1 cellular context compared by ENCODE assay signal in the genomic region with DNA sequence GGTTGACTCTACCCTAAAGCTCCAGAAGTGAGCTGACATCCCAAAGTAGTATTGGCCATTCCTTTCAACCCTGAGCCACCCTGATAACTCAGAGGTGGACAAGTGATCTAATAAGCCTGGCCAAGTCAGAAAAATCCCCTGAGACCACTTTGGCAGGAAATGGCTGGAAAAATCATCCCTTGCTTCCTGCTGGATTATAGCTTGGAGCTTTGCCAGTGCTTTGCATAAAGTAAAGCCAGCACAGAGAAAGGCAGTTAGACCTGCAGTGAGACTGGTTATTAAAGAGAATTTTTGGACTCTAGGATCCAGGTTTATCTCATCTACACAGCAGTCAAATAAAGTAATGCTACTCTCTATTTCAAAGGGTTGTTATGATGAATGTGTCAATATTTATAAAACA.
TF ChIP-seq lines count a peak whose summit lies in the region.

No MANE protein-coding gene starts in this region.

TF ChIP-seq in IMR-90, 13 proteins besides CTCF, POLR2A, EP300 and RAD21:
- TF ChIP-seq RFX5 (IDR thresholded peaks at IDR 0.05; ENCODE audit: low read depth, low read length) (no peak), NFE2L2 (IDR thresholded peaks at IDR 0.05; ENCODE audit: low read depth, low read length) (no peak), MAZ (IDR thresholded peaks at IDR 0.05; ENCODE audit: borderline replicate concordance, low read depth, low read length) (no peak), FOS (IDR thresholded peaks at IDR 0.05; ENCODE audit: low read depth, low read length) (no peak), USF2 (IDR thresholded peaks at IDR 0.05; ENCODE audit: low read depth, low read length) (no peak), SMC3 (IDR thresholded peaks at IDR 0.05; ENCODE audit: low read depth, low read length) (no peak), RCOR1 (IDR thresholded peaks at IDR 0.05; ENCODE audit: insufficient replicate concordance, low read length) (no peak), ELK1 (IDR thresholded peaks at IDR 0.05; ENCODE audit: borderline replicate concordance, low read depth, low read length) (no peak), MAFK (IDR thresholded peaks at IDR 0.05; ENCODE audit: low read depth, low read length) (no peak), MXI1 (IDR thresholded peaks at IDR 0.05; ENCODE audit: borderline replicate concordance, low read depth, low read length) (no peak), BHLHE40 (IDR thresholded peaks at IDR 0.05; ENCODE audit: low read depth, low read length) (no peak), CEBPB (IDR thresholded peaks at IDR 0.05; ENCODE audit: low read depth, low read length) (no peak), CHD1 (IDR thresholded peaks at IDR 0.05; ENCODE audit: low read depth, low read length) (no peak)
